ENCODE assay signal across 29 cellular contexts in the genomic region with DNA sequence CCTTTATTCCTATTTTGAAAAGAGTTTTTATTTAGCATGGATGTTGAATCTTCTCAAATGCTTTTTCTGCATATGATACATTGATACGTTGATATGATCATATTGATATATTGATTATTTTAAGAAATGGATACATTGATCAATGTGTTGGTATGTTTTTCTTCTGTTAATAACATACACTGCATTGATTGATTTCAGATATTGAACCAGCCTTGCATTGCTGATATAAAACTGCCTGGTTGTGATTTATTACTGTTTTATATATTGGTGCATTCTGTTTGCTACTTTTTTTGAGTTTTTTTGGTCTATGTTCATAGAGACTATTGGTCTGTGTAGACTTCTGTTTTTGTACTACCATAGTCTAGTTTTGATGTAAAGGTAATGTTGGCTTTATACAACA.
"Had no signal": no experiment of that assay in that cellular context is flagged by ENCODE, and none has a peak within 500 bp of the region (broad histone marks: within the 10 kb centered on the region; RNA-seq: fewer than 3 reads in every experiment).

No MANE protein-coding gene starts in this region.

- DNase-seq: stimulated activated CD4-positive, alpha-beta T cell treated with anti-CD3 and anti-CD28 coated beads, Interleukin-2, amount 100 ng/mL, for 48 hours; stimulated activated CD4-positive, alpha-beta T cell treated with anti-CD3 and anti-CD28 coated beads, Interleukin-4, amount 100 ng/mL, for 1 hour; stimulated activated CD4-positive, alpha-beta T cell treated with anti-CD3 and anti-CD28 coated beads, Interleukin-4, amount 100 ng/mL, for 24 hours; stimulated activated CD4-positive, alpha-beta T cell treated with anti-CD3 and anti-CD28 coated beads, Interleukin-4, amount 100 ng/mL, for 4 hours; stimulated activated CD8-positive, alpha-beta memory T cell treated with anti-CD3 and anti-CD28 coated beads, Interleukin-4, amount 100 ng/mL, for 48 hours; stimulated activated naive B cell treated with anti-CD40 and anti-IgM and Interleukin-4, amounts not matched to agents 10 μg/mL and 1 μg/mL and 100 μg/mL, for 72 hours; stimulated activated naive CD4-positive, alpha-beta T cell; stimulated activated naive CD4-positive, alpha-beta T cell treated with Interleukin-2 at 50 U/mL for 16 hours; stimulated activated naive CD8-positive, alpha-beta T cell treated with anti-CD3 and anti-CD28 coated beads, Interleukin-15, amount 100 ng/mL, for 72 hours; stimulated activated naive CD8-positive, alpha-beta T cell treated with anti-CD3 and anti-CD28 coated beads, Interleukin-15, Interleukin-2, amounts not matched to agents 100 U/mL and 50 U/mL, for 24 hours; stomach; substantia nigra; testis; thyroid gland; tibial artery; transverse colon; trophoblast cell; upper lobe of left lung; upper lobe of right lung; uterus had no signal

- H3K4me1 ChIP-seq: stomach, suprapubic skin, testis, thyroid gland, tibial artery, tibial nerve, transverse colon, upper lobe of left lung, upper lobe of right lung, uterus, vagina had no signal

- H3K4me3 ChIP-seq: stomach, suprapubic skin, testis, thoracic aorta, thyroid gland, tibial artery, tibial nerve, transverse colon, upper lobe of left lung, upper lobe of right lung, uterus, vagina had no signal

- H3K9me3 Mint-ChIP-seq: type B pancreatic cell had no signal

- FAIRE-seq: urothelium cell line had no signal

- H3K27ac Mint-ChIP-seq: stimulated activated effector memory CD8-positive, alpha-beta T cell treated with anti-CD3 and anti-CD28 coated beads, Interleukin-12 subunit alpha, Interleukin-12 subunit beta, amount 100 ng/mL, for 72 hours; stimulated activated memory B cell treated with anti-CD40 and anti-IgM and Interleukin-4, amounts not matched to agents 10 μg/mL and 1 μg/mL and 100 μg/mL, for 72 hours; stimulated activated naive B cell treated with anti-CD40 and anti-IgM and Interleukin-4, amounts not matched to agents 10 μg/mL and 1 μg/mL and 100 μg/mL, for 72 hours; stimulated activated naive CD8-positive, alpha-beta T cell treated with anti-CD3 and anti-CD28 coated beads, Interleukin-15, amount 100 ng/mL, for 72 hours; stimulated activated naive CD8-positive, alpha-beta T cell treated with anti-CD3 and anti-CD28 coated beads, Interleukin-15, Interleukin-2, amounts not matched to agents 100 ng/mL and 50 ng/mL, for 24 hours; type B pancreatic cell had no signal

- H3K27me3 Mint-ChIP-seq: stimulated activated memory B cell treated with anti-CD40 and anti-IgM and Interleukin-4, amounts not matched to agents 10 μg/mL and 1 μg/mL and 100 μg/mL, for 72 hours; stimulated activated naive B cell treated with anti-CD40 and anti-IgM and Interleukin-4, amounts not matched to agents 10 μg/mL and 1 μg/mL and 100 μg/mL, for 72 hours; stimulated activated naive CD8-positive, alpha-beta T cell treated with anti-CD3 and anti-CD28 coated beads, Interleukin-15, amount 100 ng/mL, for 72 hours; stimulated activated naive CD8-positive, alpha-beta T cell treated with anti-CD3 and anti-CD28 coated beads, Interleukin-15, Interleukin-2, amounts not matched to agents 100 ng/mL and 50 ng/mL, for 24 hours; type B pancreatic cell had no signal

- H3K27me3 ChIP-seq: stomach, suprapubic skin, testis, thyroid gland, tibial artery, tibial nerve, transverse colon, upper lobe of left lung, upper lobe of right lung, uterus, vagina had no signal

- H3K4me1 Mint-ChIP-seq: stimulated activated effector memory CD8-positive, alpha-beta T cell treated with anti-CD3 and anti-CD28 coated beads, Interleukin-12 subunit alpha, Interleukin-12 subunit beta, amount 100 ng/mL, for 72 hours; stimulated activated naive CD8-positive, alpha-beta T cell treated with anti-CD3 and anti-CD28 coated beads, Interleukin-15, amount 100 ng/mL, for 72 hours had no signal

- H3K36me3 ChIP-seq: thyroid gland, uterus had no signal

- H3K4me3 Mint-ChIP-seq: stimulated activated effector memory CD8-positive, alpha-beta T cell treated with anti-CD3 and anti-CD28 coated beads, Interleukin-12 subunit alpha, Interleukin-12 subunit beta, amount 100 ng/mL, for 72 hours; stimulated activated memory B cell treated with anti-CD40 and anti-IgM and Interleukin-4, amounts not matched to agents 10 μg/mL and 1 μg/mL and 100 μg/mL, for 72 hours; stimulated activated naive B cell treated with anti-CD40 and anti-IgM and Interleukin-4, amounts not matched to agents 10 μg/mL and 1 μg/mL and 100 μg/mL, for 72 hours; stimulated activated naive CD8-positive, alpha-beta T cell treated with anti-CD3 and anti-CD28 coated beads, Interleukin-15, amount 100 ng/mL, for 72 hours; stimulated activated naive CD8-positive, alpha-beta T cell treated with anti-CD3 and anti-CD28 coated beads, Interleukin-15, Interleukin-2, amounts not matched to agents 100 ng/mL and 50 ng/mL, for 24 hours; type B pancreatic cell had no signal

- H3K9me3 ChIP-seq: testis, thyroid gland, transverse colon, upper lobe of left lung, uterus, vagina had no signal

- ATAC-seq: stimulated activated effector memory CD8-positive, alpha-beta T cell treated with anti-CD3 and anti-CD28 coated beads, Interleukin-12 subunit alpha, Interleukin-12 subunit beta, amount 100 ng/mL, for 72 hours; stimulated activated memory B cell treated with anti-CD40 and anti-IgM and Interleukin-4, amounts not matched to agents 10 μg/mL and 1 μg/mL and 100 μg/mL, for 72 hours; stimulated activated naive B cell treated with anti-CD40 and anti-IgM and Interleukin-4, amounts not matched to agents 10 μg/mL and 1 μg/mL and 100 μg/mL, for 72 hours; stimulated activated naive CD8-positive, alpha-beta T cell treated with anti-CD3 and anti-CD28 coated beads, Interleukin-15, amount 100 ng/mL, for 72 hours; stimulated activated naive CD8-positive, alpha-beta T cell treated with anti-CD3 and anti-CD28 coated beads, Interleukin-15, Interleukin-2, amounts not matched to agents 100 U/mL and 50 U/mL, for 24 hours; upper lobe of right lung had no signal

- H3K27ac ChIP-seq: stomach, suprapubic skin, testis, thoracic aorta, thyroid gland, tibial artery, tibial nerve, transverse colon, upper lobe of left lung, upper lobe of right lung, uterus, vagina had no signal
